ENCODE assay signal across 8 cellular contexts in genomic region chr22:43812890-43813289, GRCh38. TPM values are rescaled to one million over a fixed set of nuclear protein-coding genes. Genes with fewer than 3 reads are reported as not detected.
DNase-seq lines count a peak whose midpoint lies in the region; ATAC-seq and TF ChIP-seq lines count a peak whose summit lies in the region.

No MANE protein-coding gene starts in this region.

- intact Hi-C loops in Right ventricle myocardium superior (cut with DNase I): no loop called here
- intact Hi-C loops in upper lobe of right lung (cut with DNase I): no loop called here

- H3K27ac Mint-ChIP-seq in memory B cell: peak overlapping the region; percentile 87

- peak overlapping the region; percentile 62 for H3K4me3 ChIP-seq in cardiac muscle cell
- H3K4me3 ChIP-seq in astrocyte of the spinal cord (ENCODE audit: low read depth, low read length): peak overlapping the region; percentile 81
- H3K4me3 ChIP-seq in upper lobe of right lung: peak overlapping the region; percentile 95

- H3K4me1 ChIP-seq in cardiac muscle cell (ENCODE audit: low read depth): peaks cover 11% of the 10 kb centered on the region
- H3K4me1 ChIP-seq in upper lobe of right lung: peaks cover 9% of the 10 kb centered on the region

- DNase-seq in cardiac muscle cell (ENCODE audit: low read depth in 1 of 2, low spot score in 1 of 2) (no peak), Right ventricle myocardium superior (no peak), astrocyte of the spinal cord (ENCODE audit: low read depth, low spot score) (no peak), memory B cell (ENCODE audit: low spot score in 2 of 2) (no peak), upper lobe of right lung (no peak), H4 (ENCODE audit: low spot score) (no peak), Ammon's horn (ENCODE audit: low spot score) (no peak)

- H3K27me3 ChIP-seq in cardiac muscle cell: no peaks in the 10 kb centered on the region
- no peaks in the 10 kb centered on the region for H3K27me3 ChIP-seq in upper lobe of right lung

- peaks cover 16% of the 10 kb centered on the region for H3K4me1 Mint-ChIP-seq in memory B cell

- H3K9me3 Mint-ChIP-seq in memory B cell: no peaks in the 10 kb centered on the region

- ATAC-seq in Right ventricle myocardium superior (ENCODE audit: poor library complexity) (no peak), memory B cell (ENCODE audit: low read depth) (no peak), upper lobe of right lung (no peak), HG03432 (IDR thresholded peaks at IDR 0.05; ENCODE audit: unreplicated experiment) (no peak)

- H3K9me3 ChIP-seq in cardiac muscle cell (ENCODE audit: low read depth) (no peaks in the 10 kb centered on the region), upper lobe of right lung (no peaks in the 10 kb centered on the region)

- no peak overlapping the region for H3K27ac ChIP-seq in cardiac muscle cell
- peak overlapping the region; percentile 91 for H3K27ac ChIP-seq in upper lobe of right lung

- H3K4me3 Mint-ChIP-seq in memory B cell: peak overlapping the region; percentile 90

- H3K36me3 Mint-ChIP-seq in memory B cell: no peaks in the 10 kb centered on the region

- in situ Hi-C loops in astrocyte of the spinal cord (cut with HindIII; ENCODE audit: low sequenced_read_pairs): no loop called here

- H3K36me3 ChIP-seq in cardiac muscle cell (no peaks in the 10 kb centered on the region), upper lobe of right lung (no peaks in the 10 kb centered on the region)

- H3K27me3 Mint-ChIP-seq in memory B cell: no peaks in the 10 kb centered on the region

- TF ChIP-seq CTCF in cardiac muscle cell (IDR thresholded peaks at IDR 0.05; ENCODE audit: low read depth, low read length) (no peak), astrocyte of the spinal cord (IDR thresholded peaks at IDR 0.05; ENCODE audit: low read depth, low read length) (no peak), upper lobe of right lung (IDR thresholded peaks at IDR 0.05) (no peak)

RNA-seq across cellular contexts. Expression of gene EFCAB6, which starts 0.8 kb away (rescaled TPM):
- 2.2 and 3.8 TPM in 2 replicates for total RNA-seq in cardiac muscle cell
- 1.5 and 2.4 TPM in 2 replicates for polyA plus RNA-seq in cardiac muscle cell
- 1.7 TPM for total RNA-seq in Right ventricle myocardium superior
- 3.6 TPM for total RNA-seq in upper lobe of right lung
- 2.6 TPM in 2 replicates for total RNA-seq in H4 (2014; rRNA removed; shearing (Covaris generic))

RNA-seq across cellular contexts. Expression of gene SULT4A1, which starts 49.4 kb away (rescaled TPM):
- total RNA-seq in cardiac muscle cell: 2.2 and 3.2 TPM in 2 replicates
- 1.3 and 3.7 TPM in 2 replicates for polyA plus RNA-seq in cardiac muscle cell
- 0.51 TPM for total RNA-seq in Right ventricle myocardium superior
- not detected for total RNA-seq in upper lobe of right lung
- total RNA-seq in H4 (2014; rRNA removed; shearing (Covaris generic)): 0.33 TPM in 1 of 2 replicates, not detected in the other
